In the genomic region with DNA sequence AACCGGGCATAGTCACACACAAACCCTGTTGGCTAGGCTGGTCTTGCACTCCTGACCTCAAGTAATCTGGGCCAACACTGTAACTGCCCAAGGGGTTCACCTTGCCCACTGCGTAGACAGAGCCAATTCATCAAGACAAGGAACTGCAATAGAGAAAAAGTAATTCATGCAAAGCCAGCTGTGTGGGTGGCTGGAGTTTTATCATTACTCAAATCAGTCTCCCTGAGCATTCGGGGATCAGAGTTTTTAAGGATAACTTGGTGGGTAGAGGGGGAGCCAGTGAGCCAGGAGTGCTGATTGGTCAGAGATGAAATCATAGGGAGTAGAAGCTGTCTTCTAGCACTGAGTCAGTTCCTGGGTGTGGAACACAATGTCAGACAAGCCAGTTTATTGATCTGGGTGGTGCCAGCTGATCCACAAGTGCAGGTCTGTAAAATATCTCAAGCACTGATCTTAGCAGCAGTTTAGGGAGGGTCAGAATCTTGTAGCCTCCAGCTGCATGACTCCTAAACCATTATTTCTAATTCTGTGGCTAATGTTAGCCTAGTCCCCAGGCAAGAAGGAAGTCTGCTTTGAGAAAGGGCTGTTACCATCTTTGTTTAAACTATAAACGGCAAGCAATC, we compare ENCODE assay signal across 11 cellular contexts. TPM values are rescaled to one million over a fixed set of nuclear protein-coding genes. Genes with fewer than 3 reads are reported as not detected.
DNase-seq lines count a peak whose midpoint lies in the region; ATAC-seq and TF ChIP-seq lines count a peak whose summit lies in the region.
"Had no signal": no experiment of that assay in that cellular context is flagged by ENCODE, and none has a peak within 500 bp of the region (broad histone marks: within the 10 kb centered on the region; RNA-seq: fewer than 3 reads in every experiment).

No MANE protein-coding gene starts in this region.

- no peaks in the 10 kb centered on the region for H3K9me3 Mint-ChIP-seq in activated CD4-positive, alpha-beta T cell treated with anti-CD3 and anti-CD28 coated beads, Interleukin-2, amount 10 ng/mL, durations not matched to agents 24 days and 14 days
- H3K9me3 Mint-ChIP-seq in T-cell (no peaks in the 10 kb centered on the region), mesothelial cell of epicardium (no peaks in the 10 kb centered on the region)

- ATAC-seq in T-cell (replicated peaks in 1 of 4): peak in 2 of 4 experiments; percentile 41 to 55
- peak; percentile 60 for ATAC-seq in stimulated activated naive CD8-positive, alpha-beta T cell treated with anti-CD3 and anti-CD28 coated beads, Interleukin-15, Interleukin-2, amounts not matched to agents 100 U/mL and 50 U/mL, for 24 hours

- TF ChIP-seq CTCF in mesothelial cell of epicardium (IDR thresholded peaks at IDR 0.05; ENCODE audit: unreplicated experiment): no peak

- TF ChIP-seq POLR2A in erythroblast (IDR thresholded peaks at IDR 0.05; ENCODE audit: low read length): no peak

- POLR2A ChIA-PET in T-cell (lab: Charles Lee): no interaction called here

- peaks cover 12% of the 10 kb centered on the region for H3K27me3 Mint-ChIP-seq in activated CD4-positive, alpha-beta T cell treated with anti-CD3 and anti-CD28 coated beads, Interleukin-2, amount 10 ng/mL, durations not matched to agents 24 days and 14 days
- H3K27me3 Mint-ChIP-seq in T-cell: peaks cover 0 to 1% of the 10 kb centered on the region in 2 donors
- peaks cover 2% of the 10 kb centered on the region for H3K27me3 Mint-ChIP-seq in mesothelial cell of epicardium (ENCODE audit: low read depth)

- CTCF ChIA-PET in T-cell (lab: Charles Lee): no interaction called here

- peak overlapping the region; percentile 64 for H3K27ac Mint-ChIP-seq in activated CD4-positive, alpha-beta T cell treated with anti-CD3 and anti-CD28 coated beads, Interleukin-2, amount 10 ng/mL, durations not matched to agents 24 days and 14 days
- H3K27ac Mint-ChIP-seq in T-cell (peak overlapping the region; percentile 52 to 74), mesothelial cell of epicardium (no peak overlapping the region)

- H3K4me1 Mint-ChIP-seq in activated CD4-positive, alpha-beta T cell treated with anti-CD3 and anti-CD28 coated beads, Interleukin-2, amount 10 ng/mL, durations not matched to agents 24 days and 14 days: peaks cover 20% of the 10 kb centered on the region
- peaks cover 11 to 20% (median 13%) of the 10 kb centered on the region in 3 donors for H3K4me1 Mint-ChIP-seq in T-cell
- H3K4me1 Mint-ChIP-seq in mesothelial cell of epicardium: peaks cover 30% of the 10 kb centered on the region

- peak overlapping the region; percentile 45 for H3K4me3 Mint-ChIP-seq in activated CD4-positive, alpha-beta T cell treated with anti-CD3 and anti-CD28 coated beads, Interleukin-2, amount 10 ng/mL, durations not matched to agents 24 days and 14 days
- H3K4me3 Mint-ChIP-seq in T-cell (no peak overlapping the region), mesothelial cell of epicardium (no peak overlapping the region)

- intact Hi-C loops in activated CD4-positive, alpha-beta T cell treated with anti-CD3 and anti-CD28 coated beads, Interleukin-2, amount 10 ng/mL, durations not matched to agents 24 days and 14 days (cut with micrococcal nuclease): no loop called here

- peaks cover 6% of the 10 kb centered on the region for H3K36me3 Mint-ChIP-seq in activated CD4-positive, alpha-beta T cell treated with anti-CD3 and anti-CD28 coated beads, Interleukin-2, amount 10 ng/mL, durations not matched to agents 24 days and 14 days (ENCODE audit: low read depth)
- H3K36me3 Mint-ChIP-seq in T-cell (no peaks in the 10 kb centered on the region), mesothelial cell of epicardium (no peaks in the 10 kb centered on the region)

- peak; percentile 70 for DNase-seq in activated CD4-positive, alpha-beta T cell treated with anti-CD3 and anti-CD28 coated beads, Interleukin-2, amount 10 ng/mL, durations not matched to agents 24 days and 14 days
- DNase-seq in activated CD4-positive, alpha-beta T cell treated with anti-CD3 and anti-CD28 coated beads for 4 hours: no peak
- DNase-seq in T-cell (no peak), erythroblast (lab: John Stamatoyannopoulos, UW) (peak; percentile 32 to 50), NK-92 (lab: John Stamatoyannopoulos, UW; ENCODE audit: unreplicated experiment) (no peak), AG08395 (ENCODE audit: low spot score) (no peak), mesothelial cell of epicardium (ENCODE audit: low spot score in 2 of 2, unreplicated experiment in 2 of 2) (no peak)
- DNase-seq in stimulated activated naive CD8-positive, alpha-beta T cell treated with anti-CD3 and anti-CD28 coated beads, Interleukin-15, Interleukin-2, amounts not matched to agents 100 U/mL and 50 U/mL, for 24 hours: peak; percentile 12
- DNase-seq: adrenal gland, glutamatergic neuron, occipital lobe had no signal

RNA-seq across cellular contexts. Expression of gene FXYD4, which starts 15.6 kb away (rescaled TPM):
- total RNA-seq in activated CD4-positive, alpha-beta T cell treated with anti-CD3 and anti-CD28 coated beads, Interleukin-2, amount 10 ng/mL, durations not matched to agents 24 days and 14 days: not detected in 2 replicates
- total RNA-seq in T-cell (not detected), mesothelial cell of epicardium (not detected in 3 replicates)
- total RNA-seq: occipital lobe had no signal

RNA-seq across cellular contexts. Expression of gene HNRNPF, which starts 53.1 kb away (rescaled TPM):
- total RNA-seq in activated CD4-positive, alpha-beta T cell treated with anti-CD3 and anti-CD28 coated beads, Interleukin-2, amount 10 ng/mL, durations not matched to agents 24 days and 14 days: 513 and 516 TPM in 2 replicates
- total RNA-seq in T-cell: 100 to 1,000 TPM; 124 to 224 (median 206) TPM
- total RNA-seq in mesothelial cell of epicardium: 163 to 169 TPM (median 165 TPM) in 3 replicates

Comparison
In these comparisons a context has a peak if more than half of its experiments do, and no peak if none do; other contexts are left out.
1. DNase-seq: peak in activated CD4-positive, alpha-beta T cell treated with anti-CD3 and anti-CD28 coated beads, Interleukin-2, amount 10 ng/mL, durations not matched to agents 24 days and 14 days (single experiment), erythroblast (2 of 2) and stimulated activated naive CD8-positive, alpha-beta T cell treated with anti-CD3 and anti-CD28 coated beads, Interleukin-15, Interleukin-2, amounts not matched to agents 100 U/mL and 50 U/mL, for 24 hours (single experiment); none in activated CD4-positive, alpha-beta T cell treated with anti-CD3 and anti-CD28 coated beads for 4 hours (0 of 2), T-cell (0 of 34), NK-92 (single experiment), AG08395 (single experiment) and mesothelial cell of epicardium (0 of 2).